Comparison of ENCODE assay signal across 20 cellular contexts in genomic region chr2:38435775-38436174, GRCh38.
"Had no signal": no experiment of that assay in that cellular context is flagged by ENCODE, and none has a peak within 500 bp of the region (broad histone marks: within the 10 kb centered on the region; RNA-seq: fewer than 3 reads in every experiment).

No MANE protein-coding gene starts in this region.

- H3K27ac ChIP-seq: HL-60, RWPE1 had no signal

- DNase-seq: KBM-7, NCI-H1092, NCI-H1105 treated with DMSO at 0.1 percent for 48 hours, NCI-H1417 treated with DMSO at 0.1 percent for 48 hours, NCI-H146, NCI-H1694 treated with DMSO at 0.1 percent for 48 hours, NCI-H1930, NCI-H2081, NCI-H2107, NCI-H2227 treated with DMSO at 0.1 percent for 48 hours, NCI-H524 treated with DMSO at 0.1 percent for 48 hours, NCI-H69, NCI-H774, SHP77, SW 1271, T-cell had no signal

- ATAC-seq: Panc1, T-cell had no signal

- FAIRE-seq: HTR-8/SVneo had no signal
